ENCODE assay signal across 10 cellular contexts in genomic region chr2:42161444-42161843, GRCh38.
"Had no signal": no experiment of that assay in that cellular context is flagged by ENCODE, and none has a peak within 500 bp of the region (broad histone marks: within the 10 kb centered on the region; RNA-seq: fewer than 3 reads in every experiment).

No MANE protein-coding gene starts in this region.

- H3K4me3 Mint-ChIP-seq: HFFc6 had no signal

- ATAC-seq: HCT116, K562 had no signal

- H2AFZ ChIP-seq: GM23248 had no signal

- H3K4me1 ChIP-seq: HAP-1 had no signal

- FAIRE-seq: K562 had no signal

- H3K9me3 Mint-ChIP-seq: HFFc6 had no signal

- DNase-seq: GM23248, GOT3, H7, HFFc6, IMR-90, KG1 had no signal

- H3K9me3 ChIP-seq: HAP-1 had no signal

- H3K27ac ChIP-seq: GM23248, HL-60 had no signal

- H3K36me3 ChIP-seq: HAP-1 had no signal

- H3K9ac ChIP-seq: GM23248 had no signal

- H3K4me3 ChIP-seq: GM23248, HAP-1, K562 had no signal

- H3K27ac Mint-ChIP-seq: HFFc6 had no signal
